In genomic region chr12:79421236-79421740, GRCh38 we compare ENCODE assay signal across 27 cellular contexts.
A peak's percentile ranks its signal among the peaks of the same experiment; 100 is the strongest.
DNase-seq lines count a peak whose midpoint lies in the region; ATAC-seq, FAIRE-seq and TF ChIP-seq lines count a peak whose summit lies in the region.
"Had no signal": no experiment of that assay in that cellular context is flagged by ENCODE, and none has a peak within 500 bp of the region (broad histone marks: within the 10 kb centered on the region; RNA-seq: fewer than 3 reads in every experiment).

No MANE protein-coding gene starts in this region.

- TF ChIP-seq CTCF in PC-9 (conservative IDR thresholded peaks at IDR 0.05) (no peak), endothelial cell of umbilical vein (IDR thresholded peaks at IDR 0.05; ENCODE audit: extremely low read depth in 1 of 2, insufficient read depth in 1 of 2, low read depth in 1 of 2, low read length in 2 of 2) (no peak), nephron (IDR thresholded peaks at IDR 0.05; ENCODE audit: unreplicated experiment in 3 of 3) (no peak), type B pancreatic cell (conservative IDR thresholded peaks at IDR 0.05) (no peak)

- H3K27me3 Mint-ChIP-seq in nephron (ENCODE audit: low read depth), result no peaks in the 10 kb centered on the region
- no peaks in the 10 kb centered on the region for H3K27me3 Mint-ChIP-seq in type B pancreatic cell
- H3K27me3 Mint-ChIP-seq: activated CD8-positive, alpha-beta memory T cell treated with anti-CD3 and anti-CD28 coated beads, Interleukin-2, amount 10 ng/mL, durations not matched to agents 7 days and 5 days; brain; effector memory CD8-positive, alpha-beta T cell had no signal

- H3K4me1 Mint-ChIP-seq in nephron, result peaks cover 35% of the 10 kb centered on the region
- peaks cover 25% of the 10 kb centered on the region for H3K4me1 Mint-ChIP-seq in type B pancreatic cell (ENCODE audit: unreplicated experiment)
- H3K4me1 Mint-ChIP-seq: activated CD8-positive, alpha-beta memory T cell treated with anti-CD3 and anti-CD28 coated beads, Interleukin-2, amount 10 ng/mL, durations not matched to agents 7 days and 5 days; CD14-positive monocyte; stimulated activated naive CD8-positive, alpha-beta T cell treated with anti-CD3 and anti-CD28 coated beads, Interleukin-15, amount 100 ng/mL, for 72 hours had no signal

- no peak overlapping the region for H3K4me3 ChIP-seq in PC-9
- no peak overlapping the region for H3K4me3 ChIP-seq in endothelial cell of umbilical vein (replicated peaks in 1 of 3; ENCODE audit: insufficient read depth in 1 of 3, low read depth in 1 of 3, low read length in 3 of 3)
- H3K4me3 ChIP-seq: adrenal gland, esophagus muscularis mucosa, Peyer's patch, upper lobe of right lung had no signal

- H3K9me3 Mint-ChIP-seq in nephron (no peaks in the 10 kb centered on the region), type B pancreatic cell (no peaks in the 10 kb centered on the region)
- H3K9me3 Mint-ChIP-seq: brain; CD14-positive monocyte; effector memory CD8-positive, alpha-beta T cell; stimulated activated naive CD8-positive, alpha-beta T cell treated with anti-CD3 and anti-CD28 coated beads, Interleukin-15, amount 100 ng/mL, for 72 hours had no signal

- DNase-seq in PC-9 (no peak), endothelial cell of umbilical vein (ENCODE audit: low read depth, low spot score) (peak; percentile 15), type B pancreatic cell (ENCODE audit: extremely low spot score, unreplicated experiment) (no peak), Kasumi-1 (lab: John Stamatoyannopoulos, UW) (no peak), NCI-H2081 (lab: John Stamatoyannopoulos, UW) (no peak)
- DNase-seq: activated CD8-positive, alpha-beta memory T cell treated with anti-CD3 and anti-CD28 coated beads, Interleukin-2, amount 10 ng/mL, durations not matched to agents 7 days and 5 days; activated naive CD4-positive, alpha-beta T cell; activated T-cell treated with anti-CD3 and anti-CD28 coated beads, Interleukin-2, amount 50 U/mL, for 48 hours; adrenal gland; cortex of kidney; effector memory CD8-positive, alpha-beta T cell; NCI-H1092 treated with DMSO at 0.1 percent for 48 hours; NCI-H187; NCI-H526; Peyer's patch; SIG-M5; stimulated activated CD4-positive, alpha-beta T cell treated with anti-CD3 and anti-CD28 coated beads, Interleukin-1b, Interleukin-23, amount 100 ng/mL, for 48 hours; stimulated activated CD8-positive, alpha-beta memory T cell treated with anti-CD3 and anti-CD28 coated beads, Interleukin-4, amount 100 ng/mL, for 48 hours; stimulated activated naive CD8-positive, alpha-beta T cell treated with anti-CD3 and anti-CD28 coated beads, Interleukin-15, amount 100 ng/mL, for 72 hours; SW 1271; upper lobe of right lung had no signal

- CTCF ChIA-PET in PC-9 (lab: Charles Lee) (interaction anchor here (0.6 to 1.0 kb wide), 2 partner anchors 167 to 765 kb away, joined by 4 to 5 read pairs; no protein-coding TSS in a partner anchor), endothelial cell of umbilical vein (lab: Charles Lee) (interaction anchor here (0.9 to 6.0 kb wide), 9 partner anchors 14 to 675 kb away, joined by 3 to 84 read pairs (median 11); partner anchors contain the start of gene PAWR)

- H2AFZ ChIP-seq in PC-9 (no peak overlapping the region), endothelial cell of umbilical vein (ENCODE audit: low read depth, low read length) (no peak overlapping the region)

- H3K27ac ChIP-seq in PC-9, result peak overlapping the region; percentile 63; the same call in 1 of the 2 replicates
- peak overlapping the region; percentile 97 for H3K27ac ChIP-seq in endothelial cell of umbilical vein (ENCODE audit: insufficient read depth, low read depth, low read length)
- H3K27ac ChIP-seq: upper lobe of right lung had no signal

- TF ChIP-seq POLR2A in endothelial cell of umbilical vein (IDR thresholded peaks at IDR 0.05; ENCODE audit: low read depth, low read length), result no peak

- no peaks in the 10 kb centered on the region for H3K36me3 Mint-ChIP-seq in nephron (ENCODE audit: low read depth)
- H3K36me3 Mint-ChIP-seq in type B pancreatic cell, result peaks cover 4% of the 10 kb centered on the region
- H3K36me3 Mint-ChIP-seq: activated CD8-positive, alpha-beta memory T cell treated with anti-CD3 and anti-CD28 coated beads, Interleukin-2, amount 10 ng/mL, durations not matched to agents 7 days and 5 days; brain; CD14-positive monocyte had no signal

- H3K4me2 ChIP-seq in PC-9 (no peak overlapping the region), endothelial cell of umbilical vein (ENCODE audit: insufficient read depth, low read length) (peak overlapping the region; percentile 53)

- H3K27ac Mint-ChIP-seq in nephron (peak overlapping the region; percentile 79 to 85 (median 84)), type B pancreatic cell (peak overlapping the region; percentile 64)
- H3K27ac Mint-ChIP-seq: activated CD8-positive, alpha-beta memory T cell treated with anti-CD3 and anti-CD28 coated beads, Interleukin-2, amount 10 ng/mL, durations not matched to agents 7 days and 5 days; CD14-positive monocyte; effector memory CD8-positive, alpha-beta T cell; stimulated activated naive CD8-positive, alpha-beta T cell treated with anti-CD3 and anti-CD28 coated beads, Interleukin-15, amount 100 ng/mL, for 72 hours had no signal

- H3K36me3 ChIP-seq in PC-9 (ENCODE audit: low read depth), result no peaks in the 10 kb centered on the region
- H3K36me3 ChIP-seq in endothelial cell of umbilical vein (ENCODE audit: control insufficient read depth in 2 of 2, extremely low read depth in 1 of 2, insufficient read depth in 2 of 2, low read length in 2 of 2), result no peaks in the 10 kb centered on the region
- H3K36me3 ChIP-seq: adrenal gland, esophagus muscularis mucosa, Peyer's patch, upper lobe of right lung had no signal

- intact Hi-C loops in PC-9 (cut with micrococcal nuclease; ENCODE audit: unreplicated experiment), result loop anchor here (5.0 kb wide), 1 partner anchor 766 kb away; no protein-coding TSS in a partner anchor
- intact Hi-C loops in endothelial cell of umbilical vein (cut with micrococcal nuclease), result loop anchor here (2.0 to 5.0 kb wide), 3 partner anchors 466 to 848 kb away; partner anchors contain the start of gene PPP1R12A

- H4K20me1 ChIP-seq in PC-9 (ENCODE audit: insufficient read depth) (no peaks in the 10 kb centered on the region), endothelial cell of umbilical vein (replicated peaks; ENCODE audit: control insufficient read depth, extremely low read depth, insufficient read depth, low read length) (no peaks in the 10 kb centered on the region)

- POLR2A ChIA-PET in PC-9 (lab: Charles Lee; ENCODE audit: unreplicated experiment), result interaction anchor here (1.8 kb wide), 1 partner anchor 126 kb away, joined by 21 read pairs; no protein-coding TSS in a partner anchor
- POLR2A ChIA-PET in endothelial cell of umbilical vein (lab: Charles Lee), result no interaction called here

- H3K9ac ChIP-seq in endothelial cell of umbilical vein (replicated peaks; ENCODE audit: extremely low read depth, insufficient read depth, low read length), result peak overlapping the region; percentile 33

- H3K4me3 Mint-ChIP-seq in nephron, result no peak overlapping the region
- no peak overlapping the region for H3K4me3 Mint-ChIP-seq in type B pancreatic cell
- H3K4me3 Mint-ChIP-seq: activated CD8-positive, alpha-beta memory T cell treated with anti-CD3 and anti-CD28 coated beads, Interleukin-2, amount 10 ng/mL, durations not matched to agents 7 days and 5 days; brain; CD14-positive monocyte; effector memory CD8-positive, alpha-beta T cell; stimulated activated naive CD8-positive, alpha-beta T cell treated with anti-CD3 and anti-CD28 coated beads, Interleukin-15, amount 100 ng/mL, for 72 hours had no signal

- dilution Hi-C loops in endothelial cell of umbilical vein (cut with MboI; ENCODE audit: extremely low pct_ligation_motif_present, low sequenced_read_pairs), result no loop called here

- H3K4me1 ChIP-seq in PC-9 (replicated peaks; ENCODE audit: insufficient read depth) (peaks cover 57% of the 10 kb centered on the region), endothelial cell of umbilical vein (ENCODE audit: control insufficient read depth, extremely low read depth, insufficient read depth, low read length) (peaks cover 56% of the 10 kb centered on the region)

- BruUV-seq in PC-9 (replicated peaks; lab: Mats Ljungman, UMichigan) (no TSS peak), endothelial cell of umbilical vein (replicated peaks; lab: Mats Ljungman, UMichigan) (no TSS peak)

- H3K27me3 ChIP-seq in PC-9 (ENCODE audit: insufficient read depth, low read depth), result no peaks in the 10 kb centered on the region
- no peaks in the 10 kb centered on the region for H3K27me3 ChIP-seq in endothelial cell of umbilical vein (ENCODE audit: control insufficient read depth in 2 of 2, insufficient read depth in 2 of 2, low read length in 2 of 2)
- H3K27me3 ChIP-seq: adrenal gland, esophagus muscularis mucosa, Peyer's patch, upper lobe of right lung had no signal

- FAIRE-seq in endothelial cell of umbilical vein (lab: Jason Lieb, UNC), result peak; percentile 67
- FAIRE-seq: frontal cortex had no signal

- H3K9me3 ChIP-seq in PC-9 (ENCODE audit: insufficient read depth, low read depth) (peaks cover 4% of the 10 kb centered on the region), endothelial cell of umbilical vein (replicated peaks; ENCODE audit: control insufficient read depth, insufficient read depth, low read length) (no peaks in the 10 kb centered on the region)
- H3K9me3 ChIP-seq: adrenal gland, esophagus muscularis mucosa, Peyer's patch, upper lobe of right lung had no signal

- H3F3A ChIP-seq in PC-9 (ENCODE audit: insufficient read depth, low read depth), result peaks cover 39% of the 10 kb centered on the region

- H3K9me2 ChIP-seq in PC-9 (ENCODE audit: insufficient read depth), result no peaks in the 10 kb centered on the region

- H3K9me1 ChIP-seq in endothelial cell of umbilical vein (replicated peaks; ENCODE audit: control insufficient read depth, extremely low read depth, insufficient read depth, low read length), result no peaks in the 10 kb centered on the region

- H3K79me2 ChIP-seq in PC-9 (ENCODE audit: low read depth) (no peaks in the 10 kb centered on the region), endothelial cell of umbilical vein (ENCODE audit: control insufficient read depth, insufficient read depth, low read length) (no peaks in the 10 kb centered on the region)

- no peak for ATAC-seq in HG03139 (IDR thresholded peaks at IDR 0.05; ENCODE audit: unreplicated experiment)
- ATAC-seq: activated CD8-positive, alpha-beta memory T cell treated with anti-CD3 and anti-CD28 coated beads, Interleukin-2, amount 10 ng/mL, durations not matched to agents 7 days and 5 days; effector memory CD8-positive, alpha-beta T cell; stimulated activated naive CD8-positive, alpha-beta T cell treated with anti-CD3 and anti-CD28 coated beads, Interleukin-15, amount 100 ng/mL, for 72 hours had no signal

TF ChIP-seq in endothelial cell of umbilical vein, 7 proteins besides CTCF, POLR2A, EP300 and RAD21 (continues in another document):
- TF ChIP-seq MAX (IDR thresholded peaks at IDR 0.05; ENCODE audit: insufficient read depth, insufficient read length), result no peak
- TF ChIP-seq EZH2 (IDR thresholded peaks at IDR 0.05; ENCODE audit: borderline replicate concordance, low read depth, low read length, severe bottlenecking), result no peak
- TF ChIP-seq POLR2AphosphoS5 (IDR thresholded peaks at IDR 0.05; ENCODE audit: insufficient read depth, low read depth, low read length), result no peak
